In the genomic region with DNA sequence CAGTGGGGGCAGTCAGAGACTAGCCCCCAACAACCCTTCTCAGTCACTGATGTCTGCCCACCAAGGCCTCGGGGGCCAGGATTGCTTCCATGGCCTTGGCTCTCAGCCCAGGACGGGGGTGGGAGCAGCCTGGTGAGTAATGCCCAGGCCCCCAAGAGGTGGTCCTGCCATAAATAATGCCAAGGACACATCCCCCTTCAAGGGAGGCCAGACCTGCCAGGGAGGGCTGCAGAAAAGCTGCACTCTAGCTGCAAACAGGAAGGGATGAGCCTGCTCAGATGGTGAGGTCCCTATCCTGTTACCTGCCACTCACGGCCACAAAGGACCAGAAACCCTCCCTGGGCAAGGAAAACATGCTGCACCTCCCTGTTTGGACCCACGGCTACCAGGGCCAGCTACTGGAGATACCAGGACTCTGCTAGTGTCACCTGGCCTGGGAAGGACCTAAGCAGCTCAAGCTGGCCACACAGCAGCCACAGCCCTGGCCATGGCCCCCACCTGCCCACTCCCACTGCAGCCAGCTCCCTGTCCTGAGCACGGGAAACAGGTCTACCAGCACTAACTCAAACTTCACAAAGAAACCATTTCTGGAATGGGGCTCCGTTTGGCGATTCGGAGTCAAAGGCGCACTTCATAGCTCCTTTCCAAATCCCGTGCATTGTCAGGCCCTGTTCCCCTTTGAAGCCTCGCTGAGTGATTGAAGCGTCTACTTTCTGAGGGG, we compare ENCODE assay signal across 27 cellular contexts. TPM values are rescaled to one million over a fixed set of nuclear protein-coding genes. Genes with fewer than 3 reads are reported as not detected.
DNase-seq lines count a peak whose midpoint lies in the region; ATAC-seq, FAIRE-seq and TF ChIP-seq lines count a peak whose summit lies in the region.
"Had no signal": no experiment of that assay in that cellular context is flagged by ENCODE, and none has a peak within 500 bp of the region (broad histone marks: within the 10 kb centered on the region; RNA-seq: fewer than 3 reads in every experiment).

No MANE protein-coding gene starts in this region.

- H3K27ac ChIP-seq in keratinocyte (ENCODE audit: control insufficient read depth, insufficient read depth, low read length): no peak overlapping the region
- H3K27ac ChIP-seq: transverse colon had no signal

- H3K36me3 ChIP-seq in keratinocyte (ENCODE audit: control insufficient read depth in 2 of 2, extremely low read depth in 1 of 2, insufficient read depth in 2 of 2, low read length in 2 of 2): peaks cover 0 to 1% of the 10 kb centered on the region in 2 experiments
- H3K36me3 ChIP-seq: gastrocnemius medialis, HAP-1, transverse colon had no signal

- no peak overlapping the region for H2AFZ ChIP-seq in keratinocyte (ENCODE audit: control insufficient read depth, low read length)

- dilution Hi-C loops in keratinocyte (cut with MboI; ENCODE audit: extremely low pct_ligation_motif_present, low sequenced_read_pairs): no loop called here

- peak; percentile 13 for FAIRE-seq in keratinocyte (lab: Jason Lieb, UNC)
- FAIRE-seq: A204.1, TTC549 had no signal

- H3K9ac ChIP-seq in keratinocyte (ENCODE audit: control insufficient read depth, extremely low read depth, insufficient read depth, low read length): no peak overlapping the region

- H3K4me1 ChIP-seq in keratinocyte (ENCODE audit: control insufficient read depth, extremely low read depth, insufficient read depth, low read length): peaks cover 22% of the 10 kb centered on the region

- H3K79me2 ChIP-seq in keratinocyte (ENCODE audit: control insufficient read depth, insufficient read depth, low read length): no peaks in the 10 kb centered on the region

- DNase-seq in activated CD8-positive, alpha-beta memory T cell treated with anti-CD3 and anti-CD28 coated beads for 24 hours: peak; percentile 48
- no peak for DNase-seq in activated CD8-positive, alpha-beta memory T cell treated with anti-CD3 and anti-CD28 coated beads, Interleukin-2, amount 50 U/mL, for 48 hours
- peak; percentile 6 for DNase-seq in NCI-H146 treated with DMSO at 0.1 percent for 48 hours (lab: John Stamatoyannopoulos, UW; ENCODE audit: unreplicated experiment)
- DNase-seq in keratinocyte (ENCODE audit: low read depth, low spot score): no peak
- DNase-seq in stimulated activated effector memory CD8-positive, alpha-beta T cell treated with anti-CD3 and anti-CD28 coated beads, Interleukin-12 subunit alpha, Interleukin-12 subunit beta, amount 100 ng/mL, for 72 hours (ENCODE audit: low spot score in 2 of 2): peak in 1 of 2 donors; percentile 43
- no peak for DNase-seq in SIG-M5 (lab: John Stamatoyannopoulos, UW)
- DNase-seq: activated CD4-positive, alpha-beta T cell treated with anti-CD3 and anti-CD28 coated beads for 36 hours; activated naive CD4-positive, alpha-beta T cell treated with Interleukin-2 at 50 U/mL for 16 hours; activated T-cell treated with anti-CD3 and anti-CD28 coated beads, Interleukin-2, amount 50 U/mL, for 24 hours; cortex of kidney; endodermal cell; esophagus squamous epithelium; gastrocnemius medialis; hippocampal formation; NCI-H1092 treated with DMSO at 0.1 percent for 48 hours; NCI-H446; nephron progenitor cell; PC-3; SHP77; T-cell; transverse colon had no signal

- no peak overlapping the region for H3K4me2 ChIP-seq in keratinocyte (ENCODE audit: control insufficient read depth, extremely low read depth, insufficient read depth, low read depth, low read length)

- no peak for TF ChIP-seq CTCF in keratinocyte (optimal IDR thresholded peaks at IDR 0.05 in 1 of 3, IDR thresholded peaks at IDR 0.05 in 1 of 3, conservative IDR thresholded peaks at IDR 0.05 in 1 of 3; ENCODE audit: extremely low read depth in 1 of 3, insufficient read depth in 2 of 3, low read length in 3 of 3)

- H3K36me3 Mint-ChIP-seq in stimulated activated effector memory CD8-positive, alpha-beta T cell treated with anti-CD3 and anti-CD28 coated beads, Interleukin-12 subunit alpha, Interleukin-12 subunit beta, amount 100 ng/mL, for 72 hours: no peaks in the 10 kb centered on the region

- no peak overlapping the region for H3K4me3 Mint-ChIP-seq in stimulated activated effector memory CD8-positive, alpha-beta T cell treated with anti-CD3 and anti-CD28 coated beads, Interleukin-12 subunit alpha, Interleukin-12 subunit beta, amount 100 ng/mL, for 72 hours
- H3K4me3 Mint-ChIP-seq: activated CD4-positive, alpha-beta T cell treated with anti-CD3 and anti-CD28 coated beads for 36 hours; activated T-cell treated with anti-CD3 and anti-CD28 coated beads, Interleukin-2, amount 50 U/mL, for 24 hours; B cell; endodermal cell; nephron progenitor cell; T-cell had no signal

- H3K9me3 Mint-ChIP-seq in stimulated activated effector memory CD8-positive, alpha-beta T cell treated with anti-CD3 and anti-CD28 coated beads, Interleukin-12 subunit alpha, Interleukin-12 subunit beta, amount 100 ng/mL, for 72 hours: no peaks in the 10 kb centered on the region
- H3K9me3 Mint-ChIP-seq: activated T-cell treated with anti-CD3 and anti-CD28 coated beads, Interleukin-2, amount 50 U/mL, for 24 hours; nephron progenitor cell; T-cell had no signal

- H3K9me3 ChIP-seq in keratinocyte (ENCODE audit: control insufficient read depth, low read depth, low read length): no peaks in the 10 kb centered on the region
- H3K9me3 ChIP-seq: esophagus squamous epithelium, gastrocnemius medialis, HAP-1, transverse colon had no signal

- H3K4me3 ChIP-seq in keratinocyte (ENCODE audit: control insufficient read depth in 2 of 3, extremely low read depth in 1 of 3, insufficient read depth in 2 of 3, low read depth in 1 of 3, low read length in 3 of 3): no peak overlapping the region
- H3K4me3 ChIP-seq: esophagus squamous epithelium, gastrocnemius medialis, HAP-1, transverse colon had no signal

- H3K27me3 ChIP-seq in keratinocyte (ENCODE audit: control insufficient read depth, extremely low read depth, insufficient read depth, low read length): no peaks in the 10 kb centered on the region
- H3K27me3 ChIP-seq: esophagus squamous epithelium, gastrocnemius medialis, transverse colon had no signal

- ATAC-seq in stimulated activated effector memory CD8-positive, alpha-beta T cell treated with anti-CD3 and anti-CD28 coated beads, Interleukin-12 subunit alpha, Interleukin-12 subunit beta, amount 100 ng/mL, for 72 hours: no peak
- ATAC-seq in GM21360 (IDR thresholded peaks at IDR 0.05; ENCODE audit: unreplicated experiment) (no peak), HG03025 (IDR thresholded peaks at IDR 0.05; ENCODE audit: low FRiP score, unreplicated experiment) (no peak)
- ATAC-seq: activated CD4-positive, alpha-beta T cell treated with anti-CD3 and anti-CD28 coated beads for 36 hours; gastrocnemius medialis; T-cell had no signal

- peaks cover 2% of the 10 kb centered on the region for H3K9me1 ChIP-seq in keratinocyte (ENCODE audit: control insufficient read depth, extremely low read depth, insufficient read depth, low read length)

- peaks cover 23% of the 10 kb centered on the region for H3K4me1 Mint-ChIP-seq in stimulated activated effector memory CD8-positive, alpha-beta T cell treated with anti-CD3 and anti-CD28 coated beads, Interleukin-12 subunit alpha, Interleukin-12 subunit beta, amount 100 ng/mL, for 72 hours

- H3K27ac Mint-ChIP-seq in stimulated activated effector memory CD8-positive, alpha-beta T cell treated with anti-CD3 and anti-CD28 coated beads, Interleukin-12 subunit alpha, Interleukin-12 subunit beta, amount 100 ng/mL, for 72 hours: peak overlapping the region; percentile 50
- H3K27ac Mint-ChIP-seq: activated CD4-positive, alpha-beta T cell treated with anti-CD3 and anti-CD28 coated beads for 36 hours; activated T-cell treated with anti-CD3 and anti-CD28 coated beads, Interleukin-2, amount 50 U/mL, for 24 hours; B cell; endodermal cell; nephron progenitor cell; T-cell had no signal

- H4K20me1 ChIP-seq in keratinocyte (ENCODE audit: control insufficient read depth, extremely low read depth, insufficient read depth, low read length): no peaks in the 10 kb centered on the region

RNA-seq across cellular contexts. Expression of a gene that starts 12.1 kb away (rescaled TPM):
- 2.0 to 4.1 TPM (median 2.4 TPM) in 3 replicates for polyA plus RNA-seq in keratinocyte
- polyA plus RNA-seq in keratinocyte (2011; ENCODE audit: low read depth): 5.8 TPM
- 1.2 and 2.9 TPM in 2 replicates for polyA plus RNA-seq in keratinocyte (2011; cell fraction: cytosol; rRNA removed)
- 1.8 and 2.1 TPM in 2 replicates for polyA plus RNA-seq in keratinocyte (2011; cell fraction: nucleus; rRNA removed)
- polyA plus RNA-seq in keratinocyte (2012; ENCODE audit: low replicate concordance): 7.2 and 8.4 TPM in 2 replicates
- 0.49 to 2.0 TPM (median 1.2 TPM) in 3 replicates for polyA minus RNA-seq in keratinocyte
- 11.3 TPM for polyA minus RNA-seq in keratinocyte (2011; cell fraction: cytosol; rRNA and poly(A)+ RNA removed)
- polyA minus RNA-seq in keratinocyte (2011; cell fraction: nucleus; rRNA and poly(A)+ RNA removed): 2.2 and 3.4 TPM in 2 replicates

RNA-seq across cellular contexts. Expression of a gene that starts 12.1 kb away (rescaled TPM):
- polyA plus RNA-seq in keratinocyte: 12.9 to 23.4 TPM (median 18.2 TPM) in 3 replicates
- polyA plus RNA-seq in keratinocyte (2011; ENCODE audit: low read depth): 6.1 TPM
- 9.3 and 14.5 TPM in 2 replicates for polyA plus RNA-seq in keratinocyte (2011; cell fraction: cytosol; rRNA removed)
- 32.8 and 44.8 TPM in 2 replicates for polyA plus RNA-seq in keratinocyte (2011; cell fraction: nucleus; rRNA removed)
- 16.5 and 19.8 TPM in 2 replicates for polyA plus RNA-seq in keratinocyte (2012; ENCODE audit: low replicate concordance)
- polyA minus RNA-seq in keratinocyte: 26.9 to 120 TPM (median 32.7 TPM) in 3 replicates
- 13.6 TPM for polyA minus RNA-seq in keratinocyte (2011; cell fraction: cytosol; rRNA and poly(A)+ RNA removed)
- polyA minus RNA-seq in keratinocyte (2011; cell fraction: nucleus; rRNA and poly(A)+ RNA removed): 19.3 and 28.2 TPM in 2 replicates

Comparison
In these comparisons a context has a peak if more than half of its experiments do, and no peak if none do; other contexts are left out.
1. DNase-seq: peak in activated CD8-positive, alpha-beta memory T cell treated with anti-CD3 and anti-CD28 coated beads for 24 hours (single experiment) and NCI-H146 treated with DMSO at 0.1 percent for 48 hours (single experiment); none in activated CD8-positive, alpha-beta memory T cell treated with anti-CD3 and anti-CD28 coated beads, Interleukin-2, amount 50 U/mL, for 48 hours (single experiment), keratinocyte (single experiment) and SIG-M5 (single experiment).